27 cellular contexts compared by ENCODE assay signal in genomic region chr20:58032599-58032998, GRCh38.
"Had no signal": no experiment of that assay in that cellular context is flagged by ENCODE, and none has a peak within 500 bp of the region (broad histone marks: within the 10 kb centered on the region; RNA-seq: fewer than 3 reads in every experiment).

No MANE protein-coding gene starts in this region.

- H3K27me3 ChIP-seq: right atrium auricular region, sigmoid colon, thyroid gland had no signal

- H3K9ac ChIP-seq: parathyroid adenoma had no signal

- H3K27ac ChIP-seq: epithelial cell of prostate, foreskin keratinocyte, gastroesophageal sphincter, heart left ventricle, hepatocyte, left lung, neutrophil, parathyroid adenoma, right atrium auricular region, sigmoid colon, stomach, thyroid gland had no signal

- H3K36me3 ChIP-seq: gastroesophageal sphincter, heart left ventricle, left lung, neutrophil, right atrium auricular region, sigmoid colon, stomach, thyroid gland had no signal

- H3K4me2 ChIP-seq: hepatocyte had no signal

- ATAC-seq: esophagus mucosa; foreskin keratinocyte; gastroesophageal sphincter; heart left ventricle; left cardiac atrium; left lung; mucosa of descending colon; natural killer cell treated with Interleukin-12 subunit alpha and Interleukin-12 subunit beta and Interleukin-15 and Interleukin-18, amount 100 ng/mL, for 72 hours; stimulated activated effector memory CD8-positive, alpha-beta T cell treated with anti-CD3 and anti-CD28 coated beads, Interleukin-12 subunit alpha, Interleukin-12 subunit beta, amount 100 ng/mL, for 72 hours had no signal

- H3K36me3 Mint-ChIP-seq: mesothelial cell of epicardium; naive B cell; natural killer cell treated with Interleukin-12 subunit alpha and Interleukin-12 subunit beta and Interleukin-15 and Interleukin-18, amount 100 ng/mL, for 72 hours; stimulated activated effector memory CD8-positive, alpha-beta T cell treated with anti-CD3 and anti-CD28 coated beads, Interleukin-12 subunit alpha, Interleukin-12 subunit beta, amount 100 ng/mL, for 72 hours had no signal

- H3K9me3 Mint-ChIP-seq: mesothelial cell of epicardium; natural killer cell treated with Interleukin-12 subunit alpha and Interleukin-12 subunit beta and Interleukin-15 and Interleukin-18, amount 100 ng/mL, for 72 hours; neural crest cell; stimulated activated effector memory CD8-positive, alpha-beta T cell treated with anti-CD3 and anti-CD28 coated beads, Interleukin-12 subunit alpha, Interleukin-12 subunit beta, amount 100 ng/mL, for 72 hours had no signal

- H3K9me3 ChIP-seq: gastroesophageal sphincter, left lung, mucosa of descending colon, neutrophil, right atrium auricular region, sigmoid colon, stomach, thyroid gland had no signal

- H2AFZ ChIP-seq: hepatocyte, parathyroid adenoma had no signal

- H3K4me3 Mint-ChIP-seq: mesothelial cell of epicardium; naive B cell; natural killer cell treated with Interleukin-12 subunit alpha and Interleukin-12 subunit beta and Interleukin-15 and Interleukin-18, amount 100 ng/mL, for 72 hours; neural crest cell; stimulated activated effector memory CD8-positive, alpha-beta T cell treated with anti-CD3 and anti-CD28 coated beads, Interleukin-12 subunit alpha, Interleukin-12 subunit beta, amount 100 ng/mL, for 72 hours had no signal

- H3K4me1 Mint-ChIP-seq: mesothelial cell of epicardium; naive B cell; neural crest cell; stimulated activated effector memory CD8-positive, alpha-beta T cell treated with anti-CD3 and anti-CD28 coated beads, Interleukin-12 subunit alpha, Interleukin-12 subunit beta, amount 100 ng/mL, for 72 hours had no signal

- DNase-seq: cortex of kidney; foreskin keratinocyte; heart left ventricle; left cardiac atrium; left lung; mesenchymal stem cell; mucosa of descending colon; naive B cell; sigmoid colon; stimulated activated CD4-positive, alpha-beta T cell treated with anti-CD3 and anti-CD28 coated beads, Interleukin-2, amount 100 ng/mL, for 24 hours; stimulated activated CD4-positive, alpha-beta T cell treated with anti-CD3 and anti-CD28 coated beads, Interleukin-4, amount 100 ng/mL, for 24 hours; stimulated activated naive CD4-positive, alpha-beta T cell treated with Interleukin-2 at 50 U/mL for 16 hours; stomach; thyroid gland; trophoblast cell had no signal

- H3K27ac Mint-ChIP-seq: mesothelial cell of epicardium; natural killer cell treated with Interleukin-12 subunit alpha and Interleukin-12 subunit beta and Interleukin-15 and Interleukin-18, amount 100 ng/mL, for 72 hours; progenitor cell of endocrine pancreas; stimulated activated effector memory CD8-positive, alpha-beta T cell treated with anti-CD3 and anti-CD28 coated beads, Interleukin-12 subunit alpha, Interleukin-12 subunit beta, amount 100 ng/mL, for 72 hours had no signal

- H3K4me1 ChIP-seq: foreskin keratinocyte, gastroesophageal sphincter, left lung, parathyroid adenoma, right atrium auricular region, sigmoid colon, stomach, thyroid gland had no signal

- H3K4me3 ChIP-seq: gastroesophageal sphincter, heart left ventricle, hepatocyte, left lung, mucosa of descending colon, right atrium auricular region, sigmoid colon, stomach, thyroid gland had no signal
